Comparison of ENCODE assay signal across 11 cellular contexts in genomic region chr3:141383555-141384129, GRCh38. TPM values are rescaled to one million over a fixed set of nuclear protein-coding genes. Genes with fewer than 3 reads are reported as not detected.
A peak's percentile ranks its signal among the peaks of the same experiment; 100 is the strongest.
DNase-seq lines count a peak whose midpoint lies in the region; ATAC-seq and TF ChIP-seq lines count a peak whose summit lies in the region.
"Had no signal": no experiment of that assay in that cellular context is flagged by ENCODE, and none has a peak within 500 bp of the region (broad histone marks: within the 10 kb centered on the region; RNA-seq: fewer than 3 reads in every experiment).

No MANE protein-coding gene starts in this region.

- no peaks in the 10 kb centered on the region for H3K36me3 Mint-ChIP-seq in brain
- no peaks in the 10 kb centered on the region for H3K36me3 Mint-ChIP-seq in activated CD4-positive, alpha-beta T cell treated with anti-CD3 and anti-CD28 coated beads, Interleukin-2, amount 10 ng/mL, durations not matched to agents 7 days and 5 days (ENCODE audit: low read depth)
- H3K36me3 Mint-ChIP-seq: activated naive CD8-positive, alpha-beta T cell; CD8-positive, alpha-beta T cell had no signal

- peak overlapping the region; percentile 15 for H3K9ac ChIP-seq in muscle layer of colon (ENCODE audit: low read length)

- no peak for DNase-seq in AG09309 (ENCODE audit: low read depth)
- DNase-seq in MG63 = peak; percentile 23
- no peak for DNase-seq in NCI-H774 (lab: John Stamatoyannopoulos, UW)
- DNase-seq in activated CD4-positive, alpha-beta T cell treated with anti-CD3 and anti-CD28 coated beads, Interleukin-2, amount 10 ng/mL, durations not matched to agents 7 days and 5 days = no peak
- DNase-seq: CD8-positive, alpha-beta T cell; stimulated activated CD4-positive, alpha-beta T cell treated with anti-CD3 and anti-CD28 coated beads, Interleukin-12 subunit alpha, Interleukin-12 subunit beta, amount 100 ng/mL, for 4 hours had no signal

- no peaks in the 10 kb centered on the region for H3K27me3 Mint-ChIP-seq in brain
- peaks cover 12% of the 10 kb centered on the region for H3K27me3 Mint-ChIP-seq in activated CD4-positive, alpha-beta T cell treated with anti-CD3 and anti-CD28 coated beads, Interleukin-2, amount 10 ng/mL, durations not matched to agents 7 days and 5 days
- H3K27me3 Mint-ChIP-seq: activated naive CD8-positive, alpha-beta T cell had no signal

- peak overlapping the region; percentile 34 for H3K4me3 ChIP-seq in AG09309 (ENCODE audit: control insufficient read depth, low read depth, low read length)
- H3K4me3 ChIP-seq in MG63 = peak overlapping the region; percentile 27
- H3K4me3 ChIP-seq in muscle layer of colon (ENCODE audit: low read depth in 1 of 2, low read length in 2 of 2) = peak overlapping the region; percentile 8 to 53

- ATAC-seq in GM19452 (IDR thresholded peaks at IDR 0.05; ENCODE audit: unreplicated experiment) (no peak), HG03439 (IDR thresholded peaks at IDR 0.05; ENCODE audit: unreplicated experiment) (no peak)
- ATAC-seq: CD8-positive, alpha-beta T cell had no signal

- no peaks in the 10 kb centered on the region for H3K9me3 Mint-ChIP-seq in brain
- no peaks in the 10 kb centered on the region for H3K9me3 Mint-ChIP-seq in activated CD4-positive, alpha-beta T cell treated with anti-CD3 and anti-CD28 coated beads, Interleukin-2, amount 10 ng/mL, durations not matched to agents 7 days and 5 days
- H3K9me3 Mint-ChIP-seq: CD8-positive, alpha-beta T cell had no signal

- CTCF ChIA-PET in activated CD4-positive, alpha-beta T cell treated with anti-CD3 and anti-CD28 coated beads, Interleukin-2, amount 10 ng/mL, durations not matched to agents 7 days and 5 days (lab: Charles Lee) = interaction anchor here (0.6 to 4.5 kb wide), 6 partner anchors 9 to 1220 kb away, joined by 4 to 32 read pairs (median 8); no protein-coding TSS in a partner anchor

- peaks cover 9% of the 10 kb centered on the region for H3K36me3 ChIP-seq in MG63
- no peaks in the 10 kb centered on the region for H3K36me3 ChIP-seq in muscle layer of colon (ENCODE audit: insufficient read depth, low read length)

- H3K4me1 ChIP-seq in muscle layer of colon (ENCODE audit: insufficient read depth, low read length) = peaks cover 15% of the 10 kb centered on the region

- POLR2A ChIA-PET in activated CD4-positive, alpha-beta T cell treated with anti-CD3 and anti-CD28 coated beads, Interleukin-2, amount 10 ng/mL, durations not matched to agents 7 days and 5 days (lab: Charles Lee) = no interaction called here

- H3K27ac Mint-ChIP-seq in brain = peak overlapping the region in 4 of 5 experiments; percentile 35 to 99 (median 94)
- no peak overlapping the region for H3K27ac Mint-ChIP-seq in activated CD4-positive, alpha-beta T cell treated with anti-CD3 and anti-CD28 coated beads, Interleukin-2, amount 10 ng/mL, durations not matched to agents 7 days and 5 days
- H3K27ac Mint-ChIP-seq: activated naive CD8-positive, alpha-beta T cell; CD8-positive, alpha-beta T cell had no signal

- H3K9me3 ChIP-seq in MG63 = no peaks in the 10 kb centered on the region
- H3K9me3 ChIP-seq in muscle layer of colon (ENCODE audit: low read length) = no peaks in the 10 kb centered on the region

- H3K27me3 ChIP-seq in MG63 (no peaks in the 10 kb centered on the region), muscle layer of colon (ENCODE audit: control insufficient read depth in 1 of 2, insufficient read depth in 2 of 2, low read length in 2 of 2) (no peaks in the 10 kb centered on the region)

- no peak overlapping the region for H3K27ac ChIP-seq in muscle layer of colon (ENCODE audit: low read depth, low read length)

- H3K4me3 Mint-ChIP-seq in brain = peak overlapping the region in 4 of 5 experiments; percentile 85 to 91 (median 89)
- H3K4me3 Mint-ChIP-seq in activated CD4-positive, alpha-beta T cell treated with anti-CD3 and anti-CD28 coated beads, Interleukin-2, amount 10 ng/mL, durations not matched to agents 7 days and 5 days = no peak overlapping the region
- H3K4me3 Mint-ChIP-seq: activated naive CD8-positive, alpha-beta T cell; CD8-positive, alpha-beta T cell had no signal

- no peak for TF ChIP-seq CTCF in AG09309 (IDR thresholded peaks at IDR 0.05; ENCODE audit: control insufficient read depth, insufficient read depth, low read depth, low read length, missing control alignments)
- no peak for TF ChIP-seq CTCF in brain (conservative IDR thresholded peaks at IDR 0.05)

- H3K4me1 Mint-ChIP-seq in brain = peaks cover 58% of the 10 kb centered on the region
- peaks cover 8% of the 10 kb centered on the region for H3K4me1 Mint-ChIP-seq in activated CD4-positive, alpha-beta T cell treated with anti-CD3 and anti-CD28 coated beads, Interleukin-2, amount 10 ng/mL, durations not matched to agents 7 days and 5 days

RNA-seq across cellular contexts. Expression of gene ZBTB38, which starts 15.3 kb away (rescaled TPM):
- total RNA-seq in MG63 (2014; rRNA removed; shearing (Covaris generic); ENCODE audit: low replicate concordance) = 15.8 and 29.9 TPM in 2 replicates
- polyA plus RNA-seq in brain (ENCODE audit: insufficient read depth, low read depth, low replicate concordance) = 6.0 TPM
- total RNA-seq in activated CD4-positive, alpha-beta T cell treated with anti-CD3 and anti-CD28 coated beads, Interleukin-2, amount 10 ng/mL, durations not matched to agents 7 days and 5 days = 10 to 100 TPM; 20.0 to 26.1 TPM
